Comparison of ENCODE assay signal across 12 cellular contexts in the genomic region with DNA sequence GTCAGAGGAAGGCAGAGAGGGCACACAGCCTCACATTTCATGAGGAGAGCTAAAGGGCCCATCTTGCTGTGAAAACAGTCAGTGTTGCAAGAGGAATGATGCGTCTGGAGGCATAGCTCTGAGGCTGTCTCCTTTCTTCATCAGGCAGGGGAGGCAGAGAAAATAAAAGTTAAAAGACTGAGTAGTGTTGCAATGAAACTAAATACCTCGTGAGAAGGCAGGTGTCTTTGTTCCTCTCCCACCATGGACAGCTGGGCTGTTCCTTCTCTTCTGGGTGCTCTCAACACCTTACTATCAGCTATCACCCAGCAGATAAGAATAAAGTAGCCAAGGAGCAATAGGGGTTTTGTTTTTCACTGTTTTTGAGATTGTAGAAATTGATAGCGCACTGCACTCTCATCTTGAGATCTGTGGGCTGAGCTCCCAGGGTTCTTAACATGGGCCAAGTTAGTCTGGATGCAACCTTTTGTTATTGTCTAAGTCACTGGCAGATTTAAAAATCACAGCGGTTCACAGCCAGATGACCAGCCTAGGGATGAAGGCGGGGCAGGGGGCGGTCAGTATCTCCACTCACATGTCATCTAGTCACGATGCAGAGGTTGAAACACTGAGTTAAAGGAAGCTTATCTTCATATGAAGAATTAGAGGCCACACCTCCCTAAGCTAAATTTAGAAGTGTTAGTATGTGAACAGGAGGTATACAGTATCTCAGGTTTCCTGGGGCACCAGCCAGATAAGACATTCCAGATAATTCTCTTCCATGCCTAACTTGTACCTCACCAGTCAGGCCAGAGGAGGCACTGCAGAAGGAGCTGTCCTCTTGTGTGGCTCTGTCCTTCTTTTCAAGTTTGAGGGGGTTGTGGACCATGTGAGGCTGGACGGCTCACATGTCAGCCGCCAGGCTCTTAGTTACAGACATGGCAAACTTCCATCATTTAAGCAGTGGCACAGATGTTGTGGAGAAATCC. TPM values are rescaled to one million over a fixed set of nuclear protein-coding genes. Genes with fewer than 3 reads are reported as not detected.
DNase-seq lines count a peak whose midpoint lies in the region; ATAC-seq, FAIRE-seq and TF ChIP-seq lines count a peak whose summit lies in the region.
"Had no signal": no experiment of that assay in that cellular context is flagged by ENCODE, and none has a peak within 500 bp of the region (broad histone marks: within the 10 kb centered on the region; RNA-seq: fewer than 3 reads in every experiment).

No MANE protein-coding gene starts in this region.

- H3K9me3 ChIP-seq in kidney (ENCODE audit: control insufficient read depth in 1 of 2, low read length in 2 of 2) (no peaks in the 10 kb centered on the region), thyroid gland (no peaks in the 10 kb centered on the region)
- H3K9me3 ChIP-seq: gastroesophageal sphincter had no signal

- H3K9ac ChIP-seq in kidney (ENCODE audit: low read length in 2 of 2): no peak overlapping the region

- H3K36me3 ChIP-seq in brain microvascular endothelial cell (replicated peaks) (no peaks in the 10 kb centered on the region), kidney (ENCODE audit: control insufficient read depth in 1 of 2, insufficient read depth in 2 of 2, low read length in 2 of 2) (no peaks in the 10 kb centered on the region), thyroid gland (no peaks in the 10 kb centered on the region)
- H3K36me3 ChIP-seq: gastroesophageal sphincter had no signal

- H3K4me1 ChIP-seq in kidney (ENCODE audit: control insufficient read depth in 1 of 2, insufficient read depth in 1 of 2, low read depth in 1 of 2, low read length in 2 of 2) (peaks cover 7 to 21% of the 10 kb centered on the region in 2 donors), thyroid gland (peaks cover 72 to 78% of the 10 kb centered on the region in 2 donors)

- DNase-seq in LHCN-M2 (ENCODE audit: low read depth) (peak; percentile 2), brain microvascular endothelial cell (no peak), kidney (no peak), thyroid gland (peak; percentile 42 to 60), DMS79 treated with DMSO at 0.1 percent for 48 hours (lab: John Stamatoyannopoulos, UW) (no peak)
- DNase-seq: activated CD4-positive, alpha-beta T cell treated with anti-CD3 and anti-CD28 coated beads for 1 hour; NCI-H2029 treated with DMSO at 0.1 percent for 48 hours; RPMI8226; stimulated activated naive CD8-positive, alpha-beta T cell treated with anti-CD3 and anti-CD28 coated beads, Interleukin-15, Interleukin-2, amounts not matched to agents 100 U/mL and 50 U/mL, for 24 hours had no signal

- H3K4me3 ChIP-seq in brain microvascular endothelial cell (ENCODE audit: low read depth, low read length): no peak overlapping the region
- H3K4me3 ChIP-seq in kidney (ENCODE audit: low read length in 2 of 2): no peak overlapping the region
- H3K4me3 ChIP-seq in thyroid gland (replicated peaks in 1 of 3): no peak overlapping the region
- H3K4me3 ChIP-seq: gastroesophageal sphincter had no signal

- H3K27me3 ChIP-seq in brain microvascular endothelial cell (replicated peaks) (no peaks in the 10 kb centered on the region), thyroid gland (no peaks in the 10 kb centered on the region)
- H3K27me3 ChIP-seq: gastroesophageal sphincter had no signal

- no peak overlapping the region for H3K27ac ChIP-seq in brain microvascular endothelial cell
- no peak overlapping the region for H3K27ac ChIP-seq in kidney (ENCODE audit: low read depth in 2 of 2, low read length in 2 of 2)
- H3K27ac ChIP-seq in thyroid gland: peak overlapping the region; percentile 43 to 95 (median 83)
- H3K27ac ChIP-seq: gastroesophageal sphincter had no signal

- 71 to 73% methylated on average over 9 of the region's 9 CpGs for WGBS in thyroid gland, 2 donors

- TF ChIP-seq CTCF in brain microvascular endothelial cell (IDR thresholded peaks at IDR 0.05; ENCODE audit: low read depth, low read length, missing control alignments) (peak; percentile 13), kidney (IDR thresholded peaks at IDR 0.05; ENCODE audit: borderline replicate concordance, extremely low read depth, insufficient read depth) (peak; percentile 9), thyroid gland (IDR thresholded peaks at IDR 0.05) (peak in 4 of 6 experiments; percentile 39 to 50 (median 43))

- FAIRE-seq in kidney (lab: Jason Lieb, UNC): no peak

- in situ Hi-C loops in brain microvascular endothelial cell (cut with HindIII; ENCODE audit: low pct_ligation_motif_present, low sequenced_read_pairs): no loop called here

- ATAC-seq in HG03139 (IDR thresholded peaks at IDR 0.05; ENCODE audit: unreplicated experiment): no peak
- no peak for ATAC-seq in HG02763 (IDR thresholded peaks at IDR 0.05; ENCODE audit: unreplicated experiment)
- ATAC-seq: gastroesophageal sphincter; stimulated activated naive CD8-positive, alpha-beta T cell treated with anti-CD3 and anti-CD28 coated beads, Interleukin-15, Interleukin-2, amounts not matched to agents 100 U/mL and 50 U/mL, for 24 hours had no signal

- intact Hi-C loops in kidney (cut with DNase I): no loop called here
- intact Hi-C loops in thyroid gland (cut with DNase I): loop anchor here (5.0 kb wide), 1 partner anchor 58 kb away; no protein-coding TSS in a partner anchor

- TF ChIP-seq POLR2A in thyroid gland (IDR thresholded peaks at IDR 0.05): peak in 1 of 2 donors; percentile 24

RNA-seq across cellular contexts. Expression of a gene that starts 36.9 kb away (rescaled TPM):
- 1.2 and 2.0 TPM in 2 replicates for total RNA-seq in LHCN-M2 (2014; rRNA removed)
- 0.38 TPM for polyA plus RNA-seq in LHCN-M2 (2012)
- total RNA-seq in kidney: 62.3 TPM
- 42.9 TPM for polyA plus RNA-seq in kidney (ENCODE audit: insufficient read depth, low read depth, low replicate concordance)
- 100 to 1,000 TPM; 319 to 575 (median 470) TPM for total RNA-seq in thyroid gland

Comparison
In these comparisons a context has a peak if more than half of its experiments do, and no peak if none do; other contexts are left out.
1. DNase-seq: peak in LHCN-M2 (single experiment) and thyroid gland (2 of 2); none in brain microvascular endothelial cell (single experiment), kidney (single experiment) and DMS79 treated with DMSO at 0.1 percent for 48 hours (single experiment).
2. H3K27ac ChIP-seq: peak in thyroid gland (3 of 3); none in brain microvascular endothelial cell (single experiment) and kidney (0 of 2).
3. RNA of a gene that starts 36.9 kb away (total RNA-seq): 319 to 575 TPM in thyroid gland and 62.3 TPM in kidney (single experiment); 1.2 to 2.0 TPM in LHCN-M2; every median in the first group is over 10 times any median in the second.
4. Peak in every context shown above with its lines, with median percentiles within 50 percentile points of each other: CTCF ChIP-seq.